Comparison of ENCODE assay signal across 18 cellular contexts in genomic region chr12:117112268-117112595, GRCh38. TPM values are rescaled to one million over a fixed set of nuclear protein-coding genes. Genes with fewer than 3 reads are reported as not detected.
DNase-seq lines count a peak whose midpoint lies in the region; FAIRE-seq and TF ChIP-seq lines count a peak whose summit lies in the region.
"Had no signal": no experiment of that assay in that cellular context is flagged by ENCODE, and none has a peak within 500 bp of the region (broad histone marks: within the 10 kb centered on the region; RNA-seq: fewer than 3 reads in every experiment).

No MANE protein-coding gene starts in this region.

- TF ChIP-seq POLR2A in H1 (IDR thresholded peaks at IDR 0.05; ENCODE audit: control extremely low read depth in 1 of 2, low read depth in 2 of 2, low read length in 2 of 2) = no peak

- H4K20me1 ChIP-seq in MM.1S (ENCODE audit: insufficient read depth, low read length) = no peaks in the 10 kb centered on the region
- H4K20me1 ChIP-seq in H1 (replicated peaks in 1 of 2; ENCODE audit: control insufficient read depth in 1 of 2, insufficient read depth in 2 of 2, low read length in 2 of 2) = no peaks in the 10 kb centered on the region
- H4K20me1 ChIP-seq in neural progenitor cell (ENCODE audit: low read depth) = no peaks in the 10 kb centered on the region

- H3K27ac Mint-ChIP-seq in neural progenitor cell = no peak overlapping the region
- H3K27ac Mint-ChIP-seq: CD4-positive, CD25-positive, alpha-beta regulatory T cell had no signal

- CTCF ChIA-PET in H1 (lab: Charles Lee; ENCODE audit: partially characterized antibody) = interaction anchor here (0.6 to 5.8 kb wide), 9 partner anchors 8 to 1000 kb away, joined by 3 to 43 read pairs (median 4); partner anchors contain the start of gene TESC

- H3K27me3 Mint-ChIP-seq in neural progenitor cell (ENCODE audit: insufficient read depth, low read depth) = peaks cover 3% of the 10 kb centered on the region

- H3K27ac ChIP-seq in MM.1S (ENCODE audit: low read length) = peak overlapping the region; percentile 74
- no peak overlapping the region for H3K27ac ChIP-seq in H1 (ENCODE audit: low read depth, low read length)
- no peak overlapping the region for H3K27ac ChIP-seq in neural progenitor cell
- H3K27ac ChIP-seq in small intestine (ENCODE audit: low read depth in 1 of 2, low read length in 1 of 2) = no peak overlapping the region

- H3K4me1 ChIP-seq in MM.1S (ENCODE audit: low read length) (peaks cover 24% of the 10 kb centered on the region), H1 (replicated peaks in 1 of 4; ENCODE audit: control insufficient read depth in 3 of 4, insufficient read depth in 4 of 4, low read length in 3 of 4) (peaks cover 0 to 9% (median 7%) of the 10 kb centered on the region in 4 experiments; a peak in 6 of 7 replicates), neural progenitor cell (peaks cover 12% of the 10 kb centered on the region), small intestine (ENCODE audit: control insufficient read depth in 2 of 2, insufficient read depth in 1 of 2, low read depth in 1 of 2, low read length in 1 of 2) (no peaks in the 10 kb centered on the region)

- H3K4me3 Mint-ChIP-seq in neural progenitor cell = peak overlapping the region; percentile 30
- H3K4me3 Mint-ChIP-seq: CD4-positive, CD25-positive, alpha-beta regulatory T cell had no signal

- POLR2A ChIA-PET in H1 (lab: Charles Lee; ENCODE audit: partially characterized antibody) = interaction anchor here (1.5 to 2.2 kb wide), 4 partner anchors 10 to 16 kb away, joined by 4 to 8 read pairs (median 4); partner anchors contain the start of gene TESC

- no peak for TF ChIP-seq CTCF in MM.1S (IDR thresholded peaks at IDR 0.05; ENCODE audit: low read length)
- no peak for TF ChIP-seq CTCF in H1 (IDR thresholded peaks at IDR 0.05; ENCODE audit: control extremely low read depth in 1 of 3, insufficient read depth in 1 of 3, low read depth in 1 of 3, low read length in 3 of 3)
- no peak for TF ChIP-seq CTCF in neural progenitor cell (IDR thresholded peaks at IDR 0.05)

- H4K5ac ChIP-seq in H1 (ENCODE audit: insufficient read length, low read depth, low read length) = no peak overlapping the region

- no peak overlapping the region for H3K23ac ChIP-seq in H1 (ENCODE audit: insufficient read length)

- H2BK12ac ChIP-seq in H1 (ENCODE audit: low read depth, low read length) = no peak overlapping the region

- H2BK5ac ChIP-seq in H1 (ENCODE audit: low read depth, low read length) = no peak overlapping the region

- H3K4ac ChIP-seq in H1 (replicated peaks; ENCODE audit: insufficient read length, low read depth, low read length) = no peak overlapping the region

- H3K4me2 ChIP-seq in MM.1S (ENCODE audit: low read depth, low read length) (peak overlapping the region; percentile 80; the same call in 1 of the 2 replicates), H1 (ENCODE audit: insufficient read depth in 1 of 2, low read depth in 2 of 2, low read length in 2 of 2) (no peak overlapping the region), neural progenitor cell (peak overlapping the region; percentile 30)

- 97% methylated on average over 3 of the region's 5 CpGs; no CpG with 5 or more reads in 1 of the 2 experiments for WGBS in H1 (ENCODE audit: extremely low coverage in 1 of 2, insufficient coverage in 1 of 2, insufficient read length in 1 of 2, insufficient replicate concordance in 2 of 2, low coverage in 1 of 2, low lambda C conversion rate in 2 of 2, missing lambda C conversion rate in 1 of 2), 2 experiments
- WGBS in small intestine, 3 donors = 69 to 85% (median 73%) methylated on average over 4 to 5 of the region's 5 CpGs

- H3K4me3 ChIP-seq in MM.1S (ENCODE audit: low read length) = peak overlapping the region; percentile 30; the same call in 1 of the 2 replicates
- no peak overlapping the region for H3K4me3 ChIP-seq in H1 (ENCODE audit: extremely low read depth in 1 of 4, insufficient read depth in 2 of 4, low read depth in 3 of 4, low read length in 4 of 4)
- H3K4me3 ChIP-seq in neural progenitor cell = no peak overlapping the region
- H3K4me3 ChIP-seq in small intestine (ENCODE audit: low read depth in 1 of 2, low read length in 2 of 2) = no peak overlapping the region

- DNase-seq in CD1c-positive myeloid dendritic cell (ENCODE audit: extremely low spot score) (peak; percentile 9), MM.1S (no peak), H1 (ENCODE audit: low read depth in 1 of 2, low spot score in 2 of 2) (no peak), neural progenitor cell (ENCODE audit: low spot score) (no peak), NCI-H2029 (lab: John Stamatoyannopoulos, UW) (no peak), small intestine (no peak), nucleus accumbens (lab: John Stamatoyannopoulos, UW) (no peak), putamen (ENCODE audit: low spot score) (no peak)
- DNase-seq: CD4-positive, CD25-positive, alpha-beta regulatory T cell; HCEC 1CT; IMR-90; Kasumi-1; NCI-H2081 treated with DMSO at 0.1 percent for 48 hours; NCI-H82; Right ventricle myocardium superior had no signal

- H3K9ac ChIP-seq in MM.1S (ENCODE audit: low read length) (peak overlapping the region; percentile 68), H1 (replicated peaks in 1 of 4; ENCODE audit: extremely low read depth in 1 of 4, low read depth in 3 of 4, low read length in 3 of 4) (no peak overlapping the region), neural progenitor cell (no peak overlapping the region)

- H3K79me2 ChIP-seq in MM.1S (ENCODE audit: low read length) (no peaks in the 10 kb centered on the region), H1 (ENCODE audit: control insufficient read depth in 1 of 2, insufficient read depth in 2 of 2, low read length in 2 of 2) (no peaks in the 10 kb centered on the region), neural progenitor cell (ENCODE audit: low read depth) (no peaks in the 10 kb centered on the region)

- no peak overlapping the region for H3K14ac ChIP-seq in H1 (ENCODE audit: insufficient read length)

- no peak overlapping the region for H2BK15ac ChIP-seq in H1 (ENCODE audit: low read length)

- no peak overlapping the region for H2AK5ac ChIP-seq in H1 (ENCODE audit: low read depth, low read length)

- H3K36me3 ChIP-seq in MM.1S (replicated peaks; ENCODE audit: insufficient read depth, low read length) (no peaks in the 10 kb centered on the region), H1 (ENCODE audit: control insufficient read depth in 2 of 4, insufficient read depth in 4 of 4, low read length in 3 of 4) (no peaks in the 10 kb centered on the region), neural progenitor cell (no peaks in the 10 kb centered on the region), small intestine (ENCODE audit: control insufficient read depth in 2 of 2, insufficient read depth in 2 of 2, low read length in 2 of 2) (no peaks in the 10 kb centered on the region)

- peaks cover 4% of the 10 kb centered on the region for H3K4me1 Mint-ChIP-seq in neural progenitor cell
- H3K4me1 Mint-ChIP-seq: CD4-positive, CD25-positive, alpha-beta regulatory T cell had no signal

- no peak for TF ChIP-seq EP300 in H1 (IDR thresholded peaks at IDR 0.05; ENCODE audit: borderline replicate concordance in 1 of 2, low read depth in 2 of 2, low read length in 2 of 2)

- no peaks in the 10 kb centered on the region for H3K79me1 ChIP-seq in H1 (ENCODE audit: low read depth, low read length)

- H3K56ac ChIP-seq in H1 (replicated peaks; ENCODE audit: insufficient read length, low read depth, low read length) = no peak overlapping the region

- no peaks in the 10 kb centered on the region for H3K36me3 Mint-ChIP-seq in neural progenitor cell
- H3K36me3 Mint-ChIP-seq: CD4-positive, CD25-positive, alpha-beta regulatory T cell had no signal

- H3K27me3 ChIP-seq in MM.1S (replicated peaks; ENCODE audit: insufficient read depth, low read length) (no peaks in the 10 kb centered on the region), H1 (replicated peaks in 1 of 4; ENCODE audit: control insufficient read depth in 3 of 4, extremely low read depth in 1 of 4, insufficient read depth in 3 of 4, low read length in 3 of 4) (peaks cover 0 to 3% (median 0%) of the 10 kb centered on the region in 4 experiments; a peak in 1 of 7 replicates), neural progenitor cell (no peaks in the 10 kb centered on the region), small intestine (ENCODE audit: control insufficient read depth in 2 of 2, insufficient read depth in 2 of 2, low read length in 2 of 2) (no peaks in the 10 kb centered on the region)

- H2AFZ ChIP-seq in MM.1S (ENCODE audit: low read length) = no peak overlapping the region
- 0 out of 2 replicates have a peak overlapping the region, but pooled peaks have one; percentile 37 for H2AFZ ChIP-seq in H1 (ENCODE audit: low read length)
- H2AFZ ChIP-seq in neural progenitor cell (replicated peaks) = no peak overlapping the region

- no peaks in the 10 kb centered on the region for H3K9me2 ChIP-seq in MM.1S (replicated peaks; ENCODE audit: insufficient read depth, low read length)

- H3K9me3 Mint-ChIP-seq in neural progenitor cell = no peaks in the 10 kb centered on the region

- H3K9me3 ChIP-seq in MM.1S (replicated peaks; ENCODE audit: insufficient read depth, low read length) (no peaks in the 10 kb centered on the region), H1 (ENCODE audit: insufficient read depth in 2 of 2, low read depth in 1 of 2, low read length in 1 of 2) (no peaks in the 10 kb centered on the region), neural progenitor cell (ENCODE audit: low read depth) (no peaks in the 10 kb centered on the region), small intestine (ENCODE audit: control insufficient read depth, low read depth) (no peaks in the 10 kb centered on the region)

- FAIRE-seq in H1 (lab: Jason Lieb, UNC) = no peak
- no peak for FAIRE-seq in small intestine (lab: Jason Lieb, UNC)
- FAIRE-seq: A204.1, HTR-8/SVneo had no signal

- no peak overlapping the region for H2BK120ac ChIP-seq in H1 (replicated peaks; ENCODE audit: low read depth, low read length)

- peak overlapping the region; percentile 27; the same call in 1 of the 2 replicates for H3K18ac ChIP-seq in H1 (ENCODE audit: extremely low read depth, low read length)

- H2BK20ac ChIP-seq in H1 (ENCODE audit: low read length) = no peak overlapping the region

- TF ChIP-seq RAD21 in H1 (IDR thresholded peaks at IDR 0.05 in 1 of 2, conservative IDR thresholded peaks at IDR 0.05 in 1 of 2; ENCODE audit: low read depth in 2 of 2, low read length in 2 of 2) = no peak

- no peak overlapping the region for H4K8ac ChIP-seq in H1 (ENCODE audit: extremely low read depth, insufficient read depth, low read length)

- H4K91ac ChIP-seq in H1 (replicated peaks; ENCODE audit: insufficient read length, low read length) = no peak overlapping the region

- H3K23me2 ChIP-seq in H1 (ENCODE audit: low read depth, low read length) = no peaks in the 10 kb centered on the region

- no peaks in the 10 kb centered on the region; the same call in 1 of the 2 replicates for H3F3A ChIP-seq in MM.1S (ENCODE audit: insufficient read depth, low read length)
- H3F3A ChIP-seq in neural progenitor cell (ENCODE audit: low read depth) = no peaks in the 10 kb centered on the region

RNA-seq across cellular contexts. Expression of gene TESC, which starts 13.0 kb away (rescaled TPM):
- total RNA-seq in H1 (2021; fragmentation: NEBNext Ultra II Directional; extraction: Animal tissue kit (Norgen Biotek cat#: 25700)) = 9.8 and 12.0 TPM in 2 replicates
- polyA plus RNA-seq in H1 (2011; rRNA removed) (17.7 and 20.1 TPM in 2 replicates), small intestine (1 to 10 TPM in 2 of 3 donors, not detected in 1; 4.9 to 6.4 TPM)
- polyA plus RNA-seq in H1 (2011; cell fraction: cytosol; rRNA removed) = 18.1 TPM
- 16.5 TPM for polyA plus RNA-seq in H1 (2011; cell fraction: nucleus; rRNA removed)
- 8.0 to 18.0 TPM (median 13.8 TPM) in 4 replicates for polyA plus RNA-seq in H1 (2012, experiment 1 of 2)
- polyA plus RNA-seq in H1 (2012, experiment 2 of 2) = 11.0 TPM
- polyA plus RNA-seq in H1 (2013, experiment 1 of 2) = 7.5 TPM
- 8.1 TPM for polyA plus RNA-seq in H1 (2013, experiment 2 of 2)
- polyA minus RNA-seq in H1 (2011; rRNA and poly(A)+ RNA removed) = 5.4 and 5.5 TPM in 2 replicates
- 1.8 TPM for polyA minus RNA-seq in H1 (2011; cell fraction: cytosol; rRNA and poly(A)+ RNA removed)
- polyA minus RNA-seq in H1 (2011; cell fraction: nucleus; rRNA and poly(A)+ RNA removed) = 7.9 TPM
- 12.4 and 18.0 TPM in 2 replicates for total RNA-seq in neural progenitor cell (ENCODE audit: low replicate concordance)
- total RNA-seq: RPMI7951 had no signal

Comparison
In these comparisons a context has a peak if more than half of its experiments do, and no peak if none do; other contexts are left out.
1. H3K4me2 ChIP-seq: peak in MM.1S (single experiment) and neural progenitor cell (single experiment); none in H1 (0 of 2).